Comparison of ENCODE assay signal across 11 cellular contexts in genomic region chr20:20207291-20207690, GRCh38.
DNase-seq lines count a peak whose midpoint lies in the region; ATAC-seq and TF ChIP-seq lines count a peak whose summit lies in the region.
"Had no signal": no experiment of that assay in that cellular context is flagged by ENCODE, and none has a peak within 500 bp of the region (broad histone marks: within the 10 kb centered on the region; RNA-seq: fewer than 3 reads in every experiment).

No MANE protein-coding gene starts in this region.

- H2AK5ac ChIP-seq in neuronal stem cell (ENCODE audit: low read depth, low read length) = no peak overlapping the region

- H3K23ac ChIP-seq in neuronal stem cell (ENCODE audit: low read depth, low read length, poor library complexity) = no peak overlapping the region

- peaks cover 5 to 19% of the 10 kb centered on the region in 2 donors for H3K4me1 ChIP-seq in neuronal stem cell (ENCODE audit: control insufficient read depth in 2 of 2, insufficient read depth in 1 of 2, low read depth in 1 of 2, low read length in 2 of 2)

- intact Hi-C loops in Right ventricle myocardium superior (cut with DNase I) (no loop called here), Right ventricle myocardium inferior (cut with DNase I) (no loop called here)

- no peaks in the 10 kb centered on the region for H3K79me1 ChIP-seq in neuronal stem cell (ENCODE audit: low read depth, low read length)

- no peaks in the 10 kb centered on the region for H3K9me3 ChIP-seq in neuronal stem cell (replicated peaks in 1 of 2; ENCODE audit: control insufficient read depth in 2 of 2, insufficient read depth in 1 of 2, low read depth in 1 of 2, low read length in 2 of 2)
- no peaks in the 10 kb centered on the region for H3K9me3 ChIP-seq in WERI-Rb-1 (ENCODE audit: severe bottlenecking)
- H3K9me3 ChIP-seq: ovary had no signal

- peak overlapping the region; percentile 64 for H2AFZ ChIP-seq in neuronal stem cell (ENCODE audit: low read length)

- DNase-seq in Right ventricle myocardium superior (no peak), Right ventricle myocardium inferior (ENCODE audit: missing footprints) (no peak), NCI-H2227 treated with DMSO at 0.1 percent for 48 hours (lab: John Stamatoyannopoulos, UW) (peak; percentile 72), epidermal melanocyte (ENCODE audit: insufficient read length, low spot score) (peak; percentile 54), neuronal stem cell (ENCODE audit: low spot score) (no peak), SW 1271 (lab: John Stamatoyannopoulos, UW) (no peak), WERI-Rb-1 (no peak), AML-193 (lab: John Stamatoyannopoulos, UW) (no peak)
- DNase-seq: activated gamma-delta T cell, dermis blood vessel endothelial cell, ovary had no signal

- H3K9ac ChIP-seq in neuronal stem cell (ENCODE audit: low read depth, low read length, poor library complexity) = no peak overlapping the region

- H2BK15ac ChIP-seq in neuronal stem cell (ENCODE audit: low read length) = no peak overlapping the region

- no peak overlapping the region for H2BK12ac ChIP-seq in neuronal stem cell (ENCODE audit: low read length)

- H4K8ac ChIP-seq in neuronal stem cell (ENCODE audit: low read depth, low read length) = no peak overlapping the region

- WGBS in neuronal stem cell (ENCODE audit: extremely low coverage in 2 of 2, insufficient read length in 2 of 2, insufficient replicate concordance in 1 of 2), 2 donors = no CpG with 5 or more reads among the region's 6 CpGs

- no peak overlapping the region for H2BK5ac ChIP-seq in neuronal stem cell (ENCODE audit: low read length)

- no peak overlapping the region for H2BK120ac ChIP-seq in neuronal stem cell (ENCODE audit: low read depth, low read length)

- H4K91ac ChIP-seq in neuronal stem cell (ENCODE audit: low read depth, low read length, poor library complexity) = no peak overlapping the region

- H3K4me3 ChIP-seq in neuronal stem cell (ENCODE audit: low read length in 2 of 2) = no peak overlapping the region
- no peak overlapping the region for H3K4me3 ChIP-seq in WERI-Rb-1 (ENCODE audit: low read depth, low read length)
- H3K4me3 ChIP-seq: ovary had no signal

- H3K27ac ChIP-seq in neuronal stem cell (replicated peaks; ENCODE audit: low read length) (no peak overlapping the region), WERI-Rb-1 (no peak overlapping the region)
- H3K27ac ChIP-seq: ovary had no signal

- H3K4me2 ChIP-seq in neuronal stem cell (ENCODE audit: insufficient read depth, low read length, poor library complexity, severe bottlenecking) = no peak overlapping the region

- H3K18ac ChIP-seq in neuronal stem cell (ENCODE audit: low read length) = no peak overlapping the region

- H3K36me3 ChIP-seq in neuronal stem cell (replicated peaks in 1 of 2; ENCODE audit: control insufficient read depth in 2 of 2, insufficient read depth in 2 of 2, low read length in 2 of 2) (no peaks in the 10 kb centered on the region), WERI-Rb-1 (no peaks in the 10 kb centered on the region)
- H3K36me3 ChIP-seq: ovary had no signal

- H3K14ac ChIP-seq in neuronal stem cell (ENCODE audit: low read length) = no peak overlapping the region

- ATAC-seq in Right ventricle myocardium superior (ENCODE audit: poor library complexity) (peak; percentile 42), Right ventricle myocardium inferior (no peak)

- no peak overlapping the region for H3K4ac ChIP-seq in neuronal stem cell (ENCODE audit: low read length)

- TF ChIP-seq CTCF in WERI-Rb-1 (IDR thresholded peaks at IDR 0.05; ENCODE audit: low read depth, low read length) = no peak

- H3K27me3 ChIP-seq in neuronal stem cell (ENCODE audit: control insufficient read depth in 3 of 3, insufficient read depth in 3 of 3, low read depth in 1 of 3, low read length in 3 of 3) = no peaks in the 10 kb centered on the region
- no peaks in the 10 kb centered on the region for H3K27me3 ChIP-seq in WERI-Rb-1 (ENCODE audit: insufficient read depth, low read depth, severe bottlenecking)
- H3K27me3 ChIP-seq: ovary had no signal

Comparison
In these comparisons a context has a peak if more than half of its experiments do, and no peak if none do; other contexts are left out.
1. DNase-seq: peak in NCI-H2227 treated with DMSO at 0.1 percent for 48 hours (single experiment) and epidermal melanocyte (single experiment); none in Right ventricle myocardium superior (single experiment), Right ventricle myocardium inferior (single experiment), neuronal stem cell (single experiment), SW 1271 (0 of 2), WERI-Rb-1 (single experiment) and AML-193 (0 of 2).